1 cellular context compared by ENCODE assay signal in the genomic region with DNA sequence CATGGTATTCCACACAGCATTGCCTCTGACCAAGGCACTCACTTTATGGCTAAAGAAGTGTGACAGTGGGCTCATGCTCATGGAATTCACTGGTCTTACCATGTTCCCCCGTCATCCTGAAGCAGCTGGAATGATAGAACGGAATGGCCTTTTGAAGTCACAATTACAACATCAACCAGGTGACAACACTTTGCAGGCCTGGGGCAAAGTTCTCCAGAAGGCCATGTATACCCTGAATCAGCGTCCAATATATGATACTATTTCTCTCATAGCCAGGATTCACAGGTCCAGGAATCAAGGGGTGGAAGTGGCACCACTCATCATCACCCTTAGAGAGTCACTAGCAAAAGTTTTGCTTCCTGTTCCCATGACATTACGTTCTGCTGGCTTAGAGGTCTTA.
TF ChIP-seq lines count a peak whose summit lies in the region.

No MANE protein-coding gene starts in this region.

TF ChIP-seq in HepG2, 621 proteins besides CTCF, POLR2A, EP300 and RAD21:
- TF ChIP-seq TCF7 (IDR thresholded peaks at IDR 0.05; ENCODE audit: low read depth) (0 out of 2 replicates have a peak, but pooled peaks have one; percentile 15), HNF4A (CRISPR knock-in tag; IDR thresholded peaks at IDR 0.05) (peak; percentile 28; the same call in 1 of the 2 replicates), CEBPB (IDR thresholded peaks at IDR 0.05; ENCODE audit: borderline replicate concordance, low read depth, low read length) (peak; percentile 53; the same call in 1 of the 2 replicates)
